27 cellular contexts compared by ENCODE assay signal in genomic region chr13:53501387-53501786, GRCh38.
DNase-seq lines count a peak whose midpoint lies in the region; ATAC-seq, FAIRE-seq and TF ChIP-seq lines count a peak whose summit lies in the region.
"Had no signal": no experiment of that assay in that cellular context is flagged by ENCODE, and none has a peak within 500 bp of the region (broad histone marks: within the 10 kb centered on the region; RNA-seq: fewer than 3 reads in every experiment).

No MANE protein-coding gene starts in this region.

- no peak for TF ChIP-seq POLR2A in GM12878 (IDR thresholded peaks at IDR 0.05; ENCODE audit: low read depth, low read length)
- TF ChIP-seq POLR2A in prostate gland (IDR thresholded peaks at IDR 0.05) = no peak

- no TSS peak for BruUV-seq in GM12878 (replicated peaks; lab: Mats Ljungman, UMichigan)

- H3K4me3 ChIP-seq in GM12878 (no peak overlapping the region), prostate gland (no peak overlapping the region)
- H3K4me3 ChIP-seq: right atrium auricular region, SJSA1 had no signal

- SMC1A ChIA-PET in GM12878 (lab: Charles Lee; ENCODE audit: uncharacterized antibody, unreplicated experiment) = interaction anchor here (0.8 kb wide), 1 partner anchor 112 kb away, joined by 3 read pairs; no protein-coding TSS in a partner anchor

- no peak for FAIRE-seq in GM12878 (lab: Jason Lieb, UNC)
- FAIRE-seq: GM19239, HTR-8/SVneo, keratinocyte had no signal

- no peak for DNase-seq in HEK293T (ENCODE audit: extremely low spot score)
- no peak for DNase-seq in GM12878 (ENCODE audit: low read depth, low spot score)
- no peak for DNase-seq in prostate gland (ENCODE audit: low spot score)
- DNase-seq in SHP77 (lab: John Stamatoyannopoulos, UW) = no peak
- DNase-seq: activated CD4-positive, alpha-beta T cell treated with anti-CD3 and anti-CD28 coated beads, Interleukin-2, amount 50 U/mL, for 48 hours; activated naive CD4-positive, alpha-beta T cell treated with Interleukin-2 at 50 U/mL for 16 hours; caudate nucleus; CD4-positive, alpha-beta memory T cell; DMS79; erythroblast; foreskin melanocyte; Karpas-422; naive B cell; NCI-H1092; NCI-H2029 treated with DMSO at 0.1 percent for 48 hours; NCI-H82; T-helper 17 cell; WERI-Rb-1 had no signal

- H3K27me3 ChIP-seq in GM12878 (replicated peaks in 1 of 2; ENCODE audit: control insufficient read depth in 2 of 2, insufficient read depth in 2 of 2, low read length in 1 of 2) (no peaks in the 10 kb centered on the region), prostate gland (replicated peaks; ENCODE audit: insufficient read depth) (no peaks in the 10 kb centered on the region)
- H3K27me3 ChIP-seq: right atrium auricular region, SJSA1 had no signal

- TF ChIP-seq CTCF in GM12878 (IDR thresholded peaks at IDR 0.05 in 2 of 3, conservative IDR thresholded peaks at IDR 0.05 in 1 of 3; ENCODE audit: control insufficient read depth in 2 of 3, extremely low read depth in 1 of 3, insufficient read depth in 1 of 3, low read depth in 3 of 3, low read length in 3 of 3) (no peak), prostate gland (IDR thresholded peaks at IDR 0.05) (no peak)

- TF ChIP-seq RAD21 in GM12878 (IDR thresholded peaks at IDR 0.05; ENCODE audit: insufficient read depth, low read depth, low read length) = no peak

- no peaks in the 10 kb centered on the region for H4K20me1 ChIP-seq in GM12878 (ENCODE audit: control insufficient read depth, insufficient read depth)

- POLR2A ChIA-PET in HEK293T (lab: Yijun Ruan, JAX) = no interaction called here
- POLR2A ChIA-PET in GM12878 (lab: Charles Lee) = no interaction called here

- H3K27ac ChIP-seq in GM12878 (ENCODE audit: control insufficient read depth, insufficient read depth) (no peak overlapping the region), prostate gland (no peak overlapping the region)
- H3K27ac ChIP-seq: right atrium auricular region, SJSA1, WERI-Rb-1 had no signal

- no peaks in the 10 kb centered on the region for H3K9me3 ChIP-seq in GM12878 (replicated peaks; ENCODE audit: control insufficient read depth, insufficient read depth, low read length)
- H3K9me3 ChIP-seq in prostate gland = no peaks in the 10 kb centered on the region
- H3K9me3 ChIP-seq: right atrium auricular region, SJSA1 had no signal

- RAD21 ChIA-PET in GM12878 (lab: Charles Lee; ENCODE audit: unreplicated experiment) = no interaction called here

- H3K36me3 ChIP-seq in GM12878 (ENCODE audit: control insufficient read depth in 2 of 2, insufficient read depth in 2 of 2, low read length in 1 of 2) (no peaks in the 10 kb centered on the region), prostate gland (no peaks in the 10 kb centered on the region)
- H3K36me3 ChIP-seq: right atrium auricular region, SJSA1, WERI-Rb-1 had no signal

- TF ChIP-seq EP300 in GM12878 (IDR thresholded peaks at IDR 0.05; ENCODE audit: borderline replicate concordance in 1 of 2, control insufficient read depth in 1 of 2, low read depth in 2 of 2, low read length in 2 of 2) = no peak

- ATAC-seq in GM18868 (IDR thresholded peaks at IDR 0.05; ENCODE audit: unreplicated experiment) (peak; percentile 99), HG03342 (IDR thresholded peaks at IDR 0.05; ENCODE audit: unreplicated experiment) (peak; percentile 92), GM12878 (peak; percentile 66), GM18517 (IDR thresholded peaks at IDR 0.05; ENCODE audit: unreplicated experiment) (no peak)
- ATAC-seq: Panc1, T-helper 17 cell had no signal

- H3K9ac ChIP-seq in GM12878 (ENCODE audit: control insufficient read depth, insufficient read depth, low read length) = no peak overlapping the region

- H3K4me2 ChIP-seq in GM12878 (ENCODE audit: control insufficient read depth, insufficient read depth) = no peak overlapping the region

- in situ Hi-C loops in GM12878 (cut with MboI) = no loop called here

- no peaks in the 10 kb centered on the region for H3K79me2 ChIP-seq in GM12878 (ENCODE audit: control insufficient read depth, insufficient read depth, low read length)

- no peak overlapping the region for H2AFZ ChIP-seq in GM12878 (ENCODE audit: control insufficient read depth, low read depth, low read length)

- intact Hi-C loops in GM12878 (cut with micrococcal nuclease; ENCODE audit: unreplicated experiment) = no loop called here
- intact Hi-C loops in prostate gland (cut with DNase I) = no loop called here

- CTCF ChIA-PET in HEK293T (lab: Yijun Ruan, JAX) (no interaction called here), GM12878 (lab: Yijun Ruan, JAX) (no interaction called here)

- H3K4me1 ChIP-seq in GM12878 (ENCODE audit: control insufficient read depth, insufficient read depth, low read length) = no peaks in the 10 kb centered on the region
- no peaks in the 10 kb centered on the region for H3K4me1 ChIP-seq in prostate gland (replicated peaks)
- H3K4me1 ChIP-seq: right atrium auricular region, SJSA1 had no signal

TF ChIP-seq in HEK293T, 16 proteins besides CTCF, POLR2A, EP300 and RAD21:
- TF ChIP-seq PKNOX1 (IDR thresholded peaks at IDR 0.05) = peak; percentile 69
- TF ChIP-seq LEF1 (IDR thresholded peaks at IDR 0.05; ENCODE audit: borderline replicate concordance) = no peak

TF ChIP-seq in GM12878, 131 proteins besides CTCF, POLR2A, EP300 and RAD21:
- TF ChIP-seq MLLT1 (IDR thresholded peaks at IDR 0.05) (no peak), JUNB (IDR thresholded peaks at IDR 0.05) (peak; percentile 24; the same call in 1 of the 2 replicates), RFX5 (IDR thresholded peaks at IDR 0.05; ENCODE audit: low read depth, low read length) (no peak), ATF2 (IDR thresholded peaks at IDR 0.05; ENCODE audit: low read length) (0 out of 2 replicates have a peak, but pooled peaks have one; percentile 42), ZNF217 (IDR thresholded peaks at IDR 0.05) (no peak), MEF2A (IDR thresholded peaks at IDR 0.05; ENCODE audit: insufficient read depth, low read depth, low read length) (0 out of 2 replicates have a peak, but pooled peaks have one; percentile 23), RUNX3 (IDR thresholded peaks at IDR 0.05; ENCODE audit: low read length) (peak; percentile 42; the same call in 1 of the 2 replicates)
